In genomic region chr5:119951330-119951934, GRCh38 we compare ENCODE assay signal across 10 cellular contexts.
"Had no signal": no experiment of that assay in that cellular context is flagged by ENCODE, and none has a peak within 500 bp of the region (broad histone marks: within the 10 kb centered on the region; RNA-seq: fewer than 3 reads in every experiment).

No MANE protein-coding gene starts in this region.

- H3K36me3 ChIP-seq: tibial nerve had no signal

- H3K4me3 ChIP-seq: tibial nerve had no signal

- ATAC-seq: esophagus mucosa; left ventricle myocardium superior; right cardiac atrium; stimulated activated effector memory CD8-positive, alpha-beta T cell treated with anti-CD3 and anti-CD28 coated beads, Interleukin-12 subunit alpha, Interleukin-12 subunit beta, amount 100 ng/mL, for 72 hours had no signal

- H3K4me3 Mint-ChIP-seq: activated naive CD4-positive, alpha-beta T cell treated with anti-CD3 and anti-CD28 coated beads, Interleukin-2, amount 50 U/mL, for 24 hours; stimulated activated effector memory CD8-positive, alpha-beta T cell treated with anti-CD3 and anti-CD28 coated beads, Interleukin-12 subunit alpha, Interleukin-12 subunit beta, amount 100 ng/mL, for 72 hours had no signal

- DNase-seq: activated T-cell treated with anti-CD3 and anti-CD28 coated beads, Interleukin-2, amount 50 U/mL, for 1 hour; amniotic stem cell; left ventricle myocardium superior; right cardiac atrium; small intestine; T-helper 2 cell had no signal

- H3K27ac ChIP-seq: tibial nerve had no signal

- H3K4me1 Mint-ChIP-seq: activated naive CD4-positive, alpha-beta T cell treated with anti-CD3 and anti-CD28 coated beads, Interleukin-2, amount 50 U/mL, for 24 hours; stimulated activated effector memory CD8-positive, alpha-beta T cell treated with anti-CD3 and anti-CD28 coated beads, Interleukin-12 subunit alpha, Interleukin-12 subunit beta, amount 100 ng/mL, for 72 hours had no signal

- H3K27me3 ChIP-seq: tibial nerve had no signal

- H3K4me1 ChIP-seq: tibial nerve had no signal

- H3K9me3 ChIP-seq: tibial nerve had no signal

- H3K36me3 Mint-ChIP-seq: activated naive CD4-positive, alpha-beta T cell treated with anti-CD3 and anti-CD28 coated beads, Interleukin-2, amount 50 U/mL, for 24 hours; stimulated activated effector memory CD8-positive, alpha-beta T cell treated with anti-CD3 and anti-CD28 coated beads, Interleukin-12 subunit alpha, Interleukin-12 subunit beta, amount 100 ng/mL, for 72 hours had no signal

- H3K27ac Mint-ChIP-seq: activated naive CD4-positive, alpha-beta T cell treated with anti-CD3 and anti-CD28 coated beads, Interleukin-2, amount 50 U/mL, for 24 hours; stimulated activated effector memory CD8-positive, alpha-beta T cell treated with anti-CD3 and anti-CD28 coated beads, Interleukin-12 subunit alpha, Interleukin-12 subunit beta, amount 100 ng/mL, for 72 hours had no signal

- H3K27me3 Mint-ChIP-seq: activated naive CD4-positive, alpha-beta T cell treated with anti-CD3 and anti-CD28 coated beads, Interleukin-2, amount 50 U/mL, for 24 hours had no signal
